In the genomic region with DNA sequence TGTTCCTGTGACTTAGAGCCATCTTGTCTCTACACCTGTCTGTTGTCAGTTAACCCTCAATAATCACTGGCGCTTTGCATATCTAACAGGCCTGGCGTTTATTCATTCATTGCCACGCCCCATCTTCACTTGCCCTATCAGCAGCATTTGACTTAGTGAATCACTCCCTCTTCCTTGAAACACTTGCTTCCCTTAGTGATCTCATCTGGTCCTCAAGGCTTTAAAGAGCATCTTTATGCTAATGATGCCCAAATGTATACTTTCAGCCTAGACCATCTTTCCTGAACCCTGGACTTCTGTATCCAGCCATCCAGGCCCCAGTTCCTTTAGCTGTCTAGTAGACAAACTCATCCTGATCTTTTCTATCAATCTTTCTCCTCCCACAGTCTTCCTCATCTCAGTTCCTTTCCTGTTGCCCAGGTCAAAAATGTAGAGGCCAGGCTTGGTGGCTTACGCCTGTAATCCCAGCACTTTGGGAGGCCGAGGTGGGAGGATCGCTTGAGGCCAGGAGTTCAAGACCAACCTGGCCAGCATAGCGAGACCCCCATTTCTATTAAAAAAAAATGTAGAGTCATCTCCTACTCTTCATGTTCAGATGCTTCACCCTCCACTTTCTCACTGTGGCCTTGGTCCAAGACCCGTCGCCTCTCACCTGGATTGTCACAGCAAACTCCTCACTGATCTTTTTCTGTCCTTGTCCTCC, we compare ENCODE assay signal across 1 cellular context.
TF ChIP-seq lines count a peak whose summit lies in the region.

No MANE protein-coding gene starts in this region.

TF ChIP-seq in WTC11, 78 proteins besides CTCF, POLR2A, EP300 and RAD21:
- TF ChIP-seq HMGA2 (CRISPR knock-in tag; IDR thresholded peaks at IDR 0.05) (no peak), ZNF121 (CRISPR knock-in tag; IDR thresholded peaks at IDR 0.05) (peak; percentile 77; the same call in 1 of the 2 replicates)
